22 cellular contexts compared by ENCODE assay signal in the genomic region with DNA sequence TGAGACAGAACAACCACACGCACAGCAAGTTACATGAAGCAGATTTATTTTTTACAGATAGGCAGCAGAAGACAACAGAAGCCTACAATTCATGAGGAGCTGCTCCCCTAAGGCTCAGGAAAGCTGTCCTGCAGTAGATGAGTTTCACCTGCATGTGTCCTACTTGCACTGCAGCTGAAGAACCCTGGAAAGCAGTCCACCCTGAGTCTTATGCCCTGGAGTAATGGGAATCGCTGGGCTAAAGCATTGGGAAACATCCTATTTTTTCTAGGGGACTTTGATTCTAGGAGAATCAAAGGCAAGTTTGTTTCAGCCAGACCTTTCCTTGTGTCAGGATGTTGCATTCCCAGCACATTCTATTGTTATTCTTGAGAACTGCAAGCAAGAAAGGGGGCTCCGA.
"Had no signal": no experiment of that assay in that cellular context is flagged by ENCODE, and none has a peak within 500 bp of the region (broad histone marks: within the 10 kb centered on the region; RNA-seq: fewer than 3 reads in every experiment).

No MANE protein-coding gene starts in this region.

- DNase-seq: effector CD8-positive, alpha-beta T cell; effector memory CD8-positive, alpha-beta T cell; esophagus squamous epithelium; foreskin fibroblast; foreskin melanocyte; gastrocnemius medialis; glutamatergic neuron; head of caudate nucleus; heart right ventricle; hippocampal formation; left cardiac atrium; left lung; left ventricle myocardium superior; lower lobe of right lung; mesenchymal stem cell; mucosa of descending colon; naive B cell had no signal

- H3K4me3 ChIP-seq: coronary artery, esophagus squamous epithelium, gastrocnemius medialis, heart right ventricle, left lung, lower lobe of right lung, mucosa of descending colon had no signal

- H3K36me3 ChIP-seq: esophagus squamous epithelium, gastrocnemius medialis, heart right ventricle, left lung, lower lobe of right lung had no signal

- H3K27ac ChIP-seq: coronary artery, esophagus squamous epithelium, gastrocnemius medialis, heart right ventricle, left lung, lower lobe of right lung had no signal

- H3K4me1 ChIP-seq: gastrocnemius medialis, heart right ventricle, left lung, lower lobe of right lung had no signal

- FAIRE-seq: colon, endothelial cell of umbilical vein, islet of Langerhans, keratinocyte had no signal

- ATAC-seq: effector memory CD8-positive, alpha-beta T cell; gastrocnemius medialis; heart right ventricle; left cardiac atrium; left lung; left ventricle myocardium superior; lower lobe of right lung; mucosa of descending colon had no signal

- H3K9me3 ChIP-seq: gastrocnemius medialis, lower lobe of right lung, mucosa of descending colon had no signal

- H3K27me3 ChIP-seq: esophagus squamous epithelium, gastrocnemius medialis, heart right ventricle, left lung had no signal
